In genomic region chr5:126280820-126281219, GRCh38 we compare ENCODE assay signal across 15 cellular contexts.
"Had no signal": no experiment of that assay in that cellular context is flagged by ENCODE, and none has a peak within 500 bp of the region (broad histone marks: within the 10 kb centered on the region; RNA-seq: fewer than 3 reads in every experiment).

No MANE protein-coding gene starts in this region.

- ATAC-seq: activated T-cell treated with anti-CD3 and anti-CD28 coated beads, Interleukin-2, amount 50 U/mL, for 4 hours; left colon; lower lobe of right lung; stimulated activated effector memory CD8-positive, alpha-beta T cell treated with anti-CD3 and anti-CD28 coated beads, Interleukin-12 subunit alpha, Interleukin-12 subunit beta, amount 100 ng/mL, for 72 hours had no signal

- DNase-seq: activated CD4-positive, alpha-beta T cell treated with anti-CD3 and anti-CD28 coated beads, Interleukin-2, amount 50 U/mL, for 1 hour; activated CD4-positive, CD25-positive, alpha-beta regulatory T cell treated with anti-CD3 and anti-CD28 coated beads, Interleukin-2, amount 50 U/mL, for 72 hours; activated CD8-positive, alpha-beta memory T cell treated with anti-CD3 and anti-CD28 coated beads, Interleukin-2, amount 50 U/mL, for 4 hours; activated gamma-delta T cell treated with Interleukin-2 at 50 U/mL for 16 hours; activated T-cell treated with anti-CD3 and anti-CD28 coated beads, Interleukin-2, amount 50 U/mL, for 4 hours; amniotic stem cell; foreskin fibroblast; islet precursor cell; left colon; lower lobe of right lung; psoas muscle; sigmoid colon; stimulated activated CD4-positive, alpha-beta T cell treated with anti-CD3 and anti-CD28 coated beads, Interleukin-4, amount 100 ng/mL, for 24 hours; upper lobe of left lung had no signal
